In genomic region chr16:12305847-12306246, GRCh38 we compare ENCODE assay signal across 13 cellular contexts.
A peak's percentile ranks its signal among the peaks of the same experiment; 100 is the strongest.
DNase-seq lines count a peak whose midpoint lies in the region; TF ChIP-seq lines count a peak whose summit lies in the region.
"Had no signal": no experiment of that assay in that cellular context is flagged by ENCODE, and none has a peak within 500 bp of the region (broad histone marks: within the 10 kb centered on the region; RNA-seq: fewer than 3 reads in every experiment).

No MANE protein-coding gene starts in this region.

- H3K36me3 Mint-ChIP-seq in brain = peaks cover 5% of the 10 kb centered on the region

- DNase-seq in NCI-H1105 (lab: John Stamatoyannopoulos, UW) (peak; percentile 52), NCI-H1105 treated with DMSO at 0.1 percent for 48 hours (lab: John Stamatoyannopoulos, UW) (peak; percentile 73), NCI-H526 treated with DMSO at 0.1 percent for 48 hours (lab: John Stamatoyannopoulos, UW) (peak; percentile 85), NCI-H2227 treated with DMSO at 0.1 percent for 48 hours (lab: John Stamatoyannopoulos, UW) (no peak), DMS53 (lab: John Stamatoyannopoulos, UW) (no peak)
- no peak for DNase-seq in activated naive CD4-positive, alpha-beta T cell treated with Interleukin-2 at 50 U/mL for 16 hours
- DNase-seq: Caco-2; CD8-positive, alpha-beta memory T cell; GF-D8; HCEC 1CT; HFFc6 had no signal

- TF ChIP-seq CTCF in brain (conservative IDR thresholded peaks at IDR 0.05) = no peak

- peak overlapping the region in 3 of 5 experiments; percentile 14 to 84 (median 33) for H3K27ac Mint-ChIP-seq in brain
- H3K27ac Mint-ChIP-seq: CD14-positive monocyte, HFFc6 had no signal

- H3K4me1 Mint-ChIP-seq in brain = peaks cover 54% of the 10 kb centered on the region
- H3K4me1 Mint-ChIP-seq: CD8-positive, alpha-beta memory T cell had no signal

- no peak overlapping the region for H3K4me3 Mint-ChIP-seq in brain
- H3K4me3 Mint-ChIP-seq: CD8-positive, alpha-beta memory T cell; HFFc6 had no signal

- H3K9me3 Mint-ChIP-seq in brain = peaks cover 0 to 2% (median 0%) of the 10 kb centered on the region in 5 experiments
- H3K9me3 Mint-ChIP-seq: CD14-positive monocyte; CD8-positive, alpha-beta memory T cell; HFFc6 had no signal

- H3K27me3 Mint-ChIP-seq in brain = peaks cover 3% of the 10 kb centered on the region
- H3K27me3 Mint-ChIP-seq: CD8-positive, alpha-beta memory T cell had no signal

Comparison
In these comparisons a context has a peak if more than half of its experiments do, and no peak if none do; other contexts are left out.
1. DNase-seq: peak in NCI-H1105 (single experiment), NCI-H1105 treated with DMSO at 0.1 percent for 48 hours (single experiment) and NCI-H526 treated with DMSO at 0.1 percent for 48 hours (single experiment); none in activated naive CD4-positive, alpha-beta T cell treated with Interleukin-2 at 50 U/mL for 16 hours (single experiment), NCI-H2227 treated with DMSO at 0.1 percent for 48 hours (single experiment) and DMS53 (single experiment).